20 cellular contexts compared by ENCODE assay signal in genomic region chr12:96378319-96378718, GRCh38. TPM values are rescaled to one million over a fixed set of nuclear protein-coding genes. Genes with fewer than 3 reads are reported as not detected.
DNase-seq lines count a peak whose midpoint lies in the region; ATAC-seq and TF ChIP-seq lines count a peak whose summit lies in the region.
"Had no signal": no experiment of that assay in that cellular context is flagged by ENCODE, and none has a peak within 500 bp of the region (broad histone marks: within the 10 kb centered on the region; RNA-seq: fewer than 3 reads in every experiment).

No MANE protein-coding gene starts in this region.

- ATAC-seq in activated T-helper 17 cell treated with anti-CD3 and anti-CD28 coated beads, Interleukin-2, amount 50 U/mL, for 72 hours (replicated peaks), result peak; percentile 12
- ATAC-seq in natural killer cell, result no peak
- ATAC-seq: psoas muscle had no signal

- H3K36me3 Mint-ChIP-seq in activated CD4-positive, alpha-beta T cell treated with anti-CD3 and anti-CD28 coated beads, Interleukin-2, amount 10 ng/mL, durations not matched to agents 7 days and 5 days (ENCODE audit: low read depth), result peaks cover 42% of the 10 kb centered on the region
- no peaks in the 10 kb centered on the region for H3K36me3 Mint-ChIP-seq in activated T-helper 17 cell treated with anti-CD3 and anti-CD28 coated beads, Interleukin-2, amount 50 U/mL, for 72 hours (ENCODE audit: low read depth)
- H3K36me3 Mint-ChIP-seq in natural killer cell, result no peaks in the 10 kb centered on the region

- 38 to 43% methylated on average over 1 of the region's 1 CpG for WGBS in transverse colon (ENCODE audit: low coverage in 1 of 2), 2 donors

- H3K4me3 ChIP-seq in HEK293 (ENCODE audit: low read depth, low read length) (no peak overlapping the region), breast epithelium (no peak overlapping the region), transverse colon (no peak overlapping the region)
- H3K4me3 ChIP-seq: psoas muscle had no signal

- DNase-seq in activated CD4-positive, alpha-beta T cell treated with anti-CD3 and anti-CD28 coated beads, Interleukin-2, amount 10 ng/mL, durations not matched to agents 7 days and 5 days, result no peak
- no peak for DNase-seq in activated CD4-positive, alpha-beta T cell treated with anti-CD3 and anti-CD28 coated beads, Interleukin-2, amount 50 U/mL, for 48 hours
- DNase-seq in natural killer cell (no peak), breast epithelium (ENCODE audit: low spot score in 2 of 2) (no peak), RPMI8226 (no peak), transverse colon (no peak)
- DNase-seq: activated CD8-positive, alpha-beta memory T cell treated with anti-CD3 and anti-CD28 coated beads, Interleukin-2, amount 50 U/mL, for 48 hours; aorta; C1 segment of cervical spinal cord; HCEC 1CT; Kasumi-1; mesenchymal stem cell; NCI-H1436; NCI-H345; psoas muscle; SW 1271 had no signal

- POLR2A ChIA-PET in activated CD4-positive, alpha-beta T cell treated with anti-CD3 and anti-CD28 coated beads, Interleukin-2, amount 10 ng/mL, durations not matched to agents 7 days and 5 days (lab: Charles Lee), result interaction anchor here (0.5 to 1.0 kb wide), 2 partner anchors 52 to 56 kb away, joined by 4 to 6 read pairs; no protein-coding TSS in a partner anchor
- POLR2A ChIA-PET in HEK293 (lab: Yijun Ruan, JAX), result no interaction called here

- peaks cover 70% of the 10 kb centered on the region for H3K4me1 Mint-ChIP-seq in activated CD4-positive, alpha-beta T cell treated with anti-CD3 and anti-CD28 coated beads, Interleukin-2, amount 10 ng/mL, durations not matched to agents 7 days and 5 days
- H3K4me1 Mint-ChIP-seq in activated T-helper 17 cell treated with anti-CD3 and anti-CD28 coated beads, Interleukin-2, amount 50 U/mL, for 72 hours, result peaks cover 51% of the 10 kb centered on the region
- H3K4me1 Mint-ChIP-seq in natural killer cell, result peaks cover 72 to 76% of the 10 kb centered on the region in 2 donors

- no peaks in the 10 kb centered on the region for H3K36me3 ChIP-seq in HEK293 (ENCODE audit: control insufficient read depth in 2 of 2, insufficient read depth in 1 of 2, low read length in 2 of 2)
- no peaks in the 10 kb centered on the region for H3K36me3 ChIP-seq in breast epithelium
- no peaks in the 10 kb centered on the region for H3K36me3 ChIP-seq in transverse colon

- H3K4me1 ChIP-seq in HEK293 (ENCODE audit: control insufficient read depth, insufficient read depth, low read length) (no peaks in the 10 kb centered on the region), breast epithelium (no peaks in the 10 kb centered on the region), transverse colon (peaks cover 14 to 48% (median 29%) of the 10 kb centered on the region in 4 donors)

- TF ChIP-seq POLR2A in breast epithelium (IDR thresholded peaks at IDR 0.05), result no peak
- no peak for TF ChIP-seq POLR2A in transverse colon (IDR thresholded peaks at IDR 0.05)

- H3K27ac ChIP-seq in HEK293 (ENCODE audit: extremely low read depth, low read depth, low read length) (no peak overlapping the region), breast epithelium (no peak overlapping the region), transverse colon (no peak overlapping the region)
- H3K27ac ChIP-seq: psoas muscle, RWPE1 had no signal

- peaks cover 27% of the 10 kb centered on the region for H3K9me3 Mint-ChIP-seq in activated CD4-positive, alpha-beta T cell treated with anti-CD3 and anti-CD28 coated beads, Interleukin-2, amount 10 ng/mL, durations not matched to agents 7 days and 5 days
- H3K9me3 Mint-ChIP-seq in activated T-helper 17 cell treated with anti-CD3 and anti-CD28 coated beads, Interleukin-2, amount 50 U/mL, for 72 hours, result no peaks in the 10 kb centered on the region
- H3K9me3 Mint-ChIP-seq in natural killer cell, result no peaks in the 10 kb centered on the region

- no peak for TF ChIP-seq CTCF in HEK293 (tag by site-specific recombination; IDR thresholded peaks at IDR 0.05)
- TF ChIP-seq CTCF in natural killer cell (IDR thresholded peaks at IDR 0.05), result no peak
- TF ChIP-seq CTCF in breast epithelium (IDR thresholded peaks at IDR 0.05), result no peak
- TF ChIP-seq CTCF in transverse colon (IDR thresholded peaks at IDR 0.05), result no peak

- H3K4me3 Mint-ChIP-seq in activated CD4-positive, alpha-beta T cell treated with anti-CD3 and anti-CD28 coated beads, Interleukin-2, amount 10 ng/mL, durations not matched to agents 7 days and 5 days, result peak overlapping the region; percentile 85
- H3K4me3 Mint-ChIP-seq in activated T-helper 17 cell treated with anti-CD3 and anti-CD28 coated beads, Interleukin-2, amount 50 U/mL, for 72 hours, result peak overlapping the region; percentile 92
- peak overlapping the region; percentile 90 for H3K4me3 Mint-ChIP-seq in natural killer cell
- H3K4me3 Mint-ChIP-seq: type B pancreatic cell had no signal

- no peaks in the 10 kb centered on the region for H3K9me3 ChIP-seq in HEK293 (ENCODE audit: control insufficient read depth, insufficient read depth, low read depth, low read length)
- H3K9me3 ChIP-seq in breast epithelium, result no peaks in the 10 kb centered on the region
- peaks cover 0 to 6% of the 10 kb centered on the region in 2 donors for H3K9me3 ChIP-seq in transverse colon
- H3K9me3 ChIP-seq: psoas muscle had no signal

- H3K27me3 Mint-ChIP-seq in activated CD4-positive, alpha-beta T cell treated with anti-CD3 and anti-CD28 coated beads, Interleukin-2, amount 10 ng/mL, durations not matched to agents 7 days and 5 days, result no peaks in the 10 kb centered on the region
- no peaks in the 10 kb centered on the region for H3K27me3 Mint-ChIP-seq in activated T-helper 17 cell treated with anti-CD3 and anti-CD28 coated beads, Interleukin-2, amount 50 U/mL, for 72 hours
- no peaks in the 10 kb centered on the region for H3K27me3 Mint-ChIP-seq in natural killer cell (ENCODE audit: low read depth in 2 of 2)
- H3K27me3 Mint-ChIP-seq: type B pancreatic cell had no signal

- intact Hi-C loops in natural killer cell (cut with micrococcal nuclease) (loop anchor here (1.0 kb wide), 1 partner anchor 21 kb away; no protein-coding TSS in a partner anchor), breast epithelium (cut with DNase I; ENCODE audit: low total_unique reads) (no loop called here), transverse colon (cut with DNase I; ENCODE audit: low total_unique reads) (no loop called here)

- no peak for TF ChIP-seq EP300 in transverse colon (IDR thresholded peaks at IDR 0.05; ENCODE audit: low read depth)

- in situ Hi-C loops in transverse colon (cut with MboI; ENCODE audit: low pct_ligation_motif_present in 1 of 4, low pct_unique_long_range_greater_than_20kb in 1 of 4, low sequenced_read_pairs in 3 of 4), result no loop called here

- CTCF ChIA-PET in activated CD4-positive, alpha-beta T cell treated with anti-CD3 and anti-CD28 coated beads, Interleukin-2, amount 10 ng/mL, durations not matched to agents 7 days and 5 days (lab: Charles Lee), result interaction anchor here (0.6 to 1.4 kb wide), 3 partner anchors 13 to 87 kb away, joined by 3 to 6 read pairs (median 3); partner anchors contain the start of gene CDK17
- CTCF ChIA-PET in HEK293 (lab: Yijun Ruan, JAX), result interaction anchor here (0.6 kb wide), 1 partner anchor 16 kb away, joined by 3 read pairs; no protein-coding TSS in a partner anchor

- peak overlapping the region; percentile 99 for H3K27ac Mint-ChIP-seq in activated CD4-positive, alpha-beta T cell treated with anti-CD3 and anti-CD28 coated beads, Interleukin-2, amount 10 ng/mL, durations not matched to agents 7 days and 5 days
- H3K27ac Mint-ChIP-seq in activated T-helper 17 cell treated with anti-CD3 and anti-CD28 coated beads, Interleukin-2, amount 50 U/mL, for 72 hours, result peak overlapping the region; percentile 95
- H3K27ac Mint-ChIP-seq in natural killer cell, result peak overlapping the region; percentile 90
- H3K27ac Mint-ChIP-seq: type B pancreatic cell had no signal

- no peaks in the 10 kb centered on the region for H3K27me3 ChIP-seq in breast epithelium
- H3K27me3 ChIP-seq in transverse colon, result no peaks in the 10 kb centered on the region

TF ChIP-seq in HEK293, 187 proteins besides CTCF, POLR2A, EP300 and RAD21:
- TF ChIP-seq WT1 (tag by site-specific recombination; IDR thresholded peaks at IDR 0.05), result no peak
- peak; percentile 53 for TF ChIP-seq SETDB1 (IDR thresholded peaks at IDR 0.05; ENCODE audit: insufficient read length, low read length)
TF ChIP-seq in HEK293: peak in this region for 1.

RNA-seq across cellular contexts. Expression of gene CDK17, which starts 21.9 kb away (rescaled TPM):
- total RNA-seq in activated CD4-positive, alpha-beta T cell treated with anti-CD3 and anti-CD28 coated beads, Interleukin-2, amount 10 ng/mL, durations not matched to agents 7 days and 5 days, result 10 to 100 TPM; 38.7 to 43.5 TPM
- 10 to 100 TPM; 28.5 to 38.1 TPM for total RNA-seq in activated T-helper 17 cell treated with anti-CD3 and anti-CD28 coated beads, Interleukin-2, amount 50 U/mL, for 72 hours
- total RNA-seq in natural killer cell (100 to 1,000 TPM; 199 to 234 (median 232) TPM), breast epithelium (100 to 1,000 TPM in 1 of 3 donors, 10 to 100 TPM in 2; 47.7 to 113 (median 81.0) TPM), transverse colon (10 to 100 TPM; 32.5 to 81.4 (median 51.8) TPM)
